ENCODE assay signal across 25 cellular contexts in the genomic region with DNA sequence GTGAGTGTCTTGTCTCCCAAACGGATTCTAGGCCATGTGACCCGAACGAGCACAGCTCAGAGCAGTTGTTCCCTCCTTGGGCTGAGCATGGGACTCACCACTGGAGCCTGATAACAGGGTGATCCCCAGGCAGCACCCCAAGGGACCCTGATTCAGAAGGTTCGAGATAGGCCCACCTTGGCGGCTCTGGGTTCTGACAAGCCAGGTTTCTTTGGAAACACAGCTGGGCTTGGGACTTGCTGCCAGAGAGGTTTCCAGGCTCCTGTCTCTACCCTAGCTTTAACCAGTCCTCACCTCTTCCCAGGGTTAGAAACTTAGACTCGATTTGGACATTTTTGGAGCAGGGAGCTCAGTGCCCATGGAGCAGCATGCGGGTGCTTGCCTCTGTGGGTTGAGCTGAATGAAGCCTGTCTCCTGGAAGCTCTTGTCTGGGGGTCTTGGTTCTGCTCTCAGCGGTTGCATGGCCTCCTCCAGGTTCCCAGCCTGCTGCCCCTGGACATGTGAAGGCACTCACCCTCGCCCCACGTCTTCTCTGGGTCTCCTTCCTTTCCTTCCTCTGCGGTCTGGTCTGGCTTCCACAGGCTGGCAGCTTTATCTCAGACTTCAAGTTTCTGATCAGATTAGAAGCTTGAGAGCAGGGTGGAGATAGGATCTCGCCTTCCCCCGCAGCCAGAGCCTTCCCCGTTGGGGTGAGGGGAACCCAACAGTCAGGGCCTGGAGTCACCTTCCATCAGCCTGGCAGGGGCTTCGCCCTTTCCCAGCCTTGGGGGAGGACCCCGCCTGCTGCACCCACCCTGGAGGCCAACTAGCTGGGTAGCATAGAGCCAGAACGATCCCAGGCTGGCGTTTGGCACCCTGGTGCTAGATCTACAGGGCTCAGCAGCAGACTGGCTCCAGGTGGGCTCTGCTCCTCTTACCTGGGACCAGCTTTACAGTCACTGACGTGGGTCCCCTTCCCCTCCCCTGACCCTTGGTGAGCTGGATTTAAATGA. TPM values are rescaled to one million over a fixed set of nuclear protein-coding genes. Genes with fewer than 3 reads are reported as not detected.
DNase-seq lines count a peak whose midpoint lies in the region; ATAC-seq, FAIRE-seq and TF ChIP-seq lines count a peak whose summit lies in the region.
"Had no signal": no experiment of that assay in that cellular context is flagged by ENCODE, and none has a peak within 500 bp of the region (broad histone marks: within the 10 kb centered on the region; RNA-seq: fewer than 3 reads in every experiment).

No MANE protein-coding gene starts in this region.

- H3K27ac ChIP-seq in SK-N-MC (peak overlapping the region; percentile 93; the same call in 1 of the 2 replicates), body of pancreas (peak overlapping the region in 3 of 4 donors; percentile 21 to 60 (median 43)), foreskin keratinocyte (no peak overlapping the region)
- H3K27ac ChIP-seq: gastroesophageal sphincter, spleen, stomach had no signal

- peaks cover 10% of the 10 kb centered on the region for H3K4me1 Mint-ChIP-seq in activated CD4-positive, alpha-beta T cell treated with anti-CD3 and anti-CD28 coated beads, Interleukin-2, amount 10 ng/mL, durations not matched to agents 7 days and 5 days

- WGBS in body of pancreas, 2 donors, result 58 to 62% methylated on average over 15 to 19 of the region's 19 CpGs

- ATAC-seq in body of pancreas (no peak), foreskin keratinocyte (no peak)
- ATAC-seq: esophagus mucosa, gastroesophageal sphincter had no signal

- no peak overlapping the region for H3K9ac ChIP-seq in SK-N-MC (ENCODE audit: insufficient read length)

- H3K9me3 Mint-ChIP-seq in activated CD4-positive, alpha-beta T cell treated with anti-CD3 and anti-CD28 coated beads, Interleukin-2, amount 10 ng/mL, durations not matched to agents 7 days and 5 days, result no peaks in the 10 kb centered on the region

- H3K4me3 ChIP-seq in SK-N-MC (peak overlapping the region; percentile 43), body of pancreas (no peak overlapping the region)
- H3K4me3 ChIP-seq: gastroesophageal sphincter, lower lobe of right lung, spleen, stomach had no signal

- no peak for TF ChIP-seq CTCF in body of pancreas (IDR thresholded peaks at IDR 0.05)
- TF ChIP-seq CTCF in foreskin keratinocyte (conservative IDR thresholded peaks at IDR 0.05), result no peak

- FAIRE-seq in RCC 7860 (lab: Jason Lieb, UNC), result no peak
- FAIRE-seq: GM12892 had no signal

- peaks cover 20% of the 10 kb centered on the region for H3K27me3 Mint-ChIP-seq in activated CD4-positive, alpha-beta T cell treated with anti-CD3 and anti-CD28 coated beads, Interleukin-2, amount 10 ng/mL, durations not matched to agents 7 days and 5 days

- H3K4me3 Mint-ChIP-seq in activated CD4-positive, alpha-beta T cell treated with anti-CD3 and anti-CD28 coated beads, Interleukin-2, amount 10 ng/mL, durations not matched to agents 7 days and 5 days, result no peak overlapping the region

- H3K36me3 Mint-ChIP-seq in activated CD4-positive, alpha-beta T cell treated with anti-CD3 and anti-CD28 coated beads, Interleukin-2, amount 10 ng/mL, durations not matched to agents 7 days and 5 days (ENCODE audit: low read depth), result no peaks in the 10 kb centered on the region

- DNase-seq in activated CD4-positive, alpha-beta T cell treated with anti-CD3 and anti-CD28 coated beads for 48 hours, result peak; percentile 16
- no peak for DNase-seq in activated CD4-positive, alpha-beta T cell treated with anti-CD3 and anti-CD28 coated beads, Interleukin-2, amount 10 ng/mL, durations not matched to agents 7 days and 5 days
- DNase-seq in SK-N-MC (ENCODE audit: low read depth, low spot score), result no peak
- DNase-seq in body of pancreas, result no peak
- DNase-seq in pons (ENCODE audit: low spot score), result peak; percentile 19
- DNase-seq in RCC 7860 (ENCODE audit: low spot score), result no peak
- DNase-seq in GM03348 (ENCODE audit: low spot score), result no peak
- DNase-seq in foreskin keratinocyte, result no peak
- DNase-seq: 8988T; BE2C; COR-L47; DMS79; effector CD8-positive, alpha-beta T cell; lower lobe of right lung; NCI-H1417; NCI-H2081 treated with DMSO at 0.1 percent for 48 hours; retina; spleen; stimulated activated CD4-positive, alpha-beta T cell treated with anti-CD3 and anti-CD28 coated beads, Interleukin-4, amount 100 ng/mL, for 4 hours; stomach; T1000; trophoblast cell had no signal

- POLR2A ChIA-PET in activated CD4-positive, alpha-beta T cell treated with anti-CD3 and anti-CD28 coated beads, Interleukin-2, amount 10 ng/mL, durations not matched to agents 7 days and 5 days (lab: Charles Lee), result no interaction called here

- CTCF ChIA-PET in activated CD4-positive, alpha-beta T cell treated with anti-CD3 and anti-CD28 coated beads, Interleukin-2, amount 10 ng/mL, durations not matched to agents 7 days and 5 days (lab: Charles Lee), result interaction anchor here (1.0 to 1.5 kb wide), 2 partner anchors 12 to 30 kb away, joined by 3 to 4 read pairs; no protein-coding TSS in a partner anchor

- H3K4me1 ChIP-seq in body of pancreas, result peaks cover 47% of the 10 kb centered on the region
- no peaks in the 10 kb centered on the region for H3K4me1 ChIP-seq in foreskin keratinocyte
- H3K4me1 ChIP-seq: spleen, stomach had no signal

- H3K27me3 ChIP-seq in body of pancreas (no peaks in the 10 kb centered on the region), foreskin keratinocyte (peaks cover 37% of the 10 kb centered on the region)
- H3K27me3 ChIP-seq: BE2C, stomach had no signal

- no peak overlapping the region for H3K27ac Mint-ChIP-seq in activated CD4-positive, alpha-beta T cell treated with anti-CD3 and anti-CD28 coated beads, Interleukin-2, amount 10 ng/mL, durations not matched to agents 7 days and 5 days

- intact Hi-C loops in body of pancreas (cut with DNase I), result no loop called here

- no peak for TF ChIP-seq POLR2A in body of pancreas (IDR thresholded peaks at IDR 0.05)

- H3K36me3 ChIP-seq in SK-N-MC (ENCODE audit: insufficient read depth, low read length) (no peaks in the 10 kb centered on the region), body of pancreas (replicated peaks in 1 of 2; ENCODE audit: insufficient read depth in 1 of 2, low read depth in 2 of 2) (no peaks in the 10 kb centered on the region)
- H3K36me3 ChIP-seq: BE2C, gastroesophageal sphincter, lower lobe of right lung, spleen, stomach had no signal

- H3K9me3 ChIP-seq in SK-N-MC (ENCODE audit: low read depth, low read length) (no peaks in the 10 kb centered on the region), body of pancreas (no peaks in the 10 kb centered on the region)
- H3K9me3 ChIP-seq: BE2C, gastroesophageal sphincter, lower lobe of right lung, spleen, stomach had no signal

RNA-seq across cellular contexts. Expression of a gene that starts 21.0 kb away (rescaled TPM):
- not detected for total RNA-seq in activated CD4-positive, alpha-beta T cell treated with anti-CD3 and anti-CD28 coated beads, Interleukin-2, amount 10 ng/mL, durations not matched to agents 7 days and 5 days
- total RNA-seq in body of pancreas, result 10 to 100 TPM in 1 of 2 donors, 1 to 10 TPM in 1; 6.5 to 11.5 TPM
- total RNA-seq in foreskin keratinocyte, result 0.04 and 0.07 TPM in 2 replicates
- polyA plus RNA-seq in foreskin keratinocyte, result not detected in 2 replicates

Comparison
In these comparisons a context has a peak if more than half of its experiments do, and no peak if none do; other contexts are left out.
1. DNase-seq: peak in activated CD4-positive, alpha-beta T cell treated with anti-CD3 and anti-CD28 coated beads for 48 hours (single experiment) and pons (single experiment); none in activated CD4-positive, alpha-beta T cell treated with anti-CD3 and anti-CD28 coated beads, Interleukin-2, amount 10 ng/mL, durations not matched to agents 7 days and 5 days (single experiment), SK-N-MC (single experiment), body of pancreas (0 of 4), RCC 7860 (single experiment), GM03348 (single experiment) and foreskin keratinocyte (0 of 2).